31 cellular contexts compared by ENCODE assay signal in genomic region chr10:81828251-81828650, GRCh38. TPM values are rescaled to one million over a fixed set of nuclear protein-coding genes. Genes with fewer than 3 reads are reported as not detected.
"Had no signal": no experiment of that assay in that cellular context is flagged by ENCODE, and none has a peak within 500 bp of the region (broad histone marks: within the 10 kb centered on the region; RNA-seq: fewer than 3 reads in every experiment).

No MANE protein-coding gene starts in this region.

- DNase-seq: activated CD4-positive, alpha-beta memory T cell treated with anti-CD3 and anti-CD28 coated beads, Interleukin-2, amount 10 ng/mL, durations not matched to agents 7 days and 5 days; activated CD4-positive, alpha-beta T cell treated with anti-CD3 and anti-CD28 coated beads for 36 hours; activated CD4-positive, alpha-beta T cell treated with anti-CD3 and anti-CD28 coated beads, Interleukin-2, amount 10 ng/mL, durations not matched to agents 24 days and 14 days; activated CD4-positive, CD25-positive, alpha-beta regulatory T cell; activated CD4-positive, CD25-positive, alpha-beta regulatory T cell treated with anti-CD3 and anti-CD28 coated beads, Interleukin-2, amount 50 U/mL, for 72 hours; activated CD8-positive, alpha-beta memory T cell treated with anti-CD3 and anti-CD28 coated beads, Interleukin-2, amount 50 U/mL, for 48 hours; activated gamma-delta T cell; activated naive CD4-positive, alpha-beta T cell; activated naive CD4-positive, alpha-beta T cell treated with anti-CD3 and anti-CD28 coated beads, Interleukin-2, amount 50 U/mL, for 16 hours; activated T-cell treated with anti-CD3 and anti-CD28 coated beads for 4 hours; activated T-cell treated with anti-CD3 and anti-CD28 coated beads, Interleukin-2, amount 50 U/mL, for 24 hours; activated T-cell treated with anti-CD3 and anti-CD28 coated beads, Interleukin-2, amount 50 U/mL, for 72 hours; amygdala; aorta; body of pancreas; cortex of kidney; dermis blood vessel endothelial cell; effector CD4-positive, alpha-beta T cell; effector memory CD8-positive, alpha-beta T cell; erythroblast; foreskin keratinocyte; gastrocnemius medialis; glutamatergic neuron; heart left ventricle; T-helper 1 cell; T-helper 17 cell; T1000 had no signal

- H3K4me3 ChIP-seq: body of pancreas, esophagus muscularis mucosa, gastrocnemius medialis, heart left ventricle had no signal

- H3K36me3 Mint-ChIP-seq: activated naive CD8-positive, alpha-beta T cell had no signal

- H3K36me3 ChIP-seq: esophagus muscularis mucosa, gastrocnemius medialis, heart left ventricle had no signal

- H3K9me3 ChIP-seq: body of pancreas, esophagus muscularis mucosa, gastrocnemius medialis had no signal

- H3K27ac ChIP-seq: body of pancreas, esophagus muscularis mucosa, foreskin keratinocyte, gastrocnemius medialis, heart left ventricle had no signal

- H3K4me3 Mint-ChIP-seq: activated CD4-positive, alpha-beta memory T cell treated with anti-CD3 and anti-CD28 coated beads, Interleukin-2, amount 10 ng/mL, durations not matched to agents 7 days and 5 days; activated CD4-positive, alpha-beta T cell treated with anti-CD3 and anti-CD28 coated beads for 36 hours; activated CD4-positive, alpha-beta T cell treated with anti-CD3 and anti-CD28 coated beads, Interleukin-2, amount 10 ng/mL, durations not matched to agents 24 days and 14 days; activated naive CD8-positive, alpha-beta T cell; activated T-cell treated with anti-CD3 and anti-CD28 coated beads, Interleukin-2, amount 50 U/mL, for 24 hours; activated T-cell treated with anti-CD3 and anti-CD28 coated beads, Interleukin-2, amount 50 U/mL, for 72 hours; effector memory CD8-positive, alpha-beta T cell; T-helper 17 cell; T-helper 2 cell treated with Interferon-gamma antibody and Interleukin-4, amounts not matched to agents 5 μg/mL and 100 μg/mL, for 36 hours had no signal

- H3K4me1 Mint-ChIP-seq: activated CD4-positive, alpha-beta memory T cell treated with anti-CD3 and anti-CD28 coated beads, Interleukin-2, amount 10 ng/mL, durations not matched to agents 7 days and 5 days; activated CD4-positive, alpha-beta T cell treated with anti-CD3 and anti-CD28 coated beads for 36 hours; activated CD4-positive, alpha-beta T cell treated with anti-CD3 and anti-CD28 coated beads, Interleukin-2, amount 10 ng/mL, durations not matched to agents 24 days and 14 days; T-helper 17 cell had no signal

- H3K27me3 Mint-ChIP-seq: activated CD4-positive, alpha-beta memory T cell treated with anti-CD3 and anti-CD28 coated beads, Interleukin-2, amount 10 ng/mL, durations not matched to agents 7 days and 5 days; activated CD4-positive, alpha-beta T cell treated with anti-CD3 and anti-CD28 coated beads, Interleukin-2, amount 10 ng/mL, durations not matched to agents 24 days and 14 days; activated naive CD8-positive, alpha-beta T cell; activated T-cell treated with anti-CD3 and anti-CD28 coated beads, Interleukin-2, amount 50 U/mL, for 24 hours; effector memory CD8-positive, alpha-beta T cell; T-helper 17 cell had no signal

- H3K27ac Mint-ChIP-seq: activated CD4-positive, alpha-beta memory T cell treated with anti-CD3 and anti-CD28 coated beads, Interleukin-2, amount 10 ng/mL, durations not matched to agents 7 days and 5 days; activated CD4-positive, alpha-beta T cell treated with anti-CD3 and anti-CD28 coated beads for 36 hours; activated CD4-positive, alpha-beta T cell treated with anti-CD3 and anti-CD28 coated beads, Interleukin-2, amount 10 ng/mL, durations not matched to agents 24 days and 14 days; activated naive CD8-positive, alpha-beta T cell; activated T-cell treated with anti-CD3 and anti-CD28 coated beads, Interleukin-2, amount 50 U/mL, for 24 hours; activated T-cell treated with anti-CD3 and anti-CD28 coated beads, Interleukin-2, amount 50 U/mL, for 72 hours; effector memory CD8-positive, alpha-beta T cell; T-helper 17 cell; T-helper 2 cell treated with Interferon-gamma antibody and Interleukin-4, amounts not matched to agents 5 μg/mL and 100 μg/mL, for 36 hours had no signal

- H3K27me3 ChIP-seq: body of pancreas, esophagus muscularis mucosa, foreskin keratinocyte, gastrocnemius medialis, heart left ventricle had no signal

- H3K9me3 Mint-ChIP-seq: activated CD4-positive, alpha-beta T cell treated with anti-CD3 and anti-CD28 coated beads, Interleukin-2, amount 10 ng/mL, durations not matched to agents 24 days and 14 days had no signal

RNA-seq across cellular contexts. Expression of gene NRG3, which starts 46.7 kb away (rescaled TPM):
- total RNA-seq: activated CD4-positive, alpha-beta memory T cell treated with anti-CD3 and anti-CD28 coated beads, Interleukin-2, amount 10 ng/mL, durations not matched to agents 7 days and 5 days; activated CD4-positive, alpha-beta T cell treated with anti-CD3 and anti-CD28 coated beads for 36 hours; activated CD4-positive, alpha-beta T cell treated with anti-CD3 and anti-CD28 coated beads, Interleukin-2, amount 10 ng/mL, durations not matched to agents 24 days and 14 days; activated T-cell treated with anti-CD3 and anti-CD28 coated beads, Interleukin-2, amount 50 U/mL, for 72 hours; chondrocyte; foreskin keratinocyte; gastrocnemius medialis; T-helper 17 cell had no signal
